ENCODE assay signal across 26 cellular contexts in the genomic region with DNA sequence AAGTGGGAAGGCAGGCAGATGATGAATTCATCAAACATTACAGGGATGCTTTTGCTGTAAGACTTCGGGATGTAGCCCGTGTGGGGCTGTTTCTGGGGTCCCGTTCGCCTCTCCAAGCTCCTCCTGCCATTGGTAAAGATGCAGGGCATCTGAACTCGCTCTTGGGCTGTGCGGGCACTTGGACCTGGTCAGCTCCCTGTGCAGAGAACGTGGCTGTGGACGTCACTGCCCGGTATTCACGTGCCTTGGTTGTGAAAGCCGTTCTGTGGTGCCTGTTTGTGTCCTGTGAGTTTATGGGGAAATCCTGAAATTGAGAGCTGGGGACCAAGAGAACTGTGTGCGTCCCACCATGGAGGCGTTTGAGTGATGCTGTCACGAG. TPM values are rescaled to one million over a fixed set of nuclear protein-coding genes. Genes with fewer than 3 reads are reported as not detected.
DNase-seq lines count a peak whose midpoint lies in the region; ATAC-seq, FAIRE-seq and TF ChIP-seq lines count a peak whose summit lies in the region.
"Had no signal": no experiment of that assay in that cellular context is flagged by ENCODE, and none has a peak within 500 bp of the region (broad histone marks: within the 10 kb centered on the region; RNA-seq: fewer than 3 reads in every experiment).

No MANE protein-coding gene starts in this region.

- peaks cover 86% of the 10 kb centered on the region for H3K79me2 ChIP-seq in SK-N-SH (ENCODE audit: insufficient read depth)
- peaks cover 78% of the 10 kb centered on the region for H3K79me2 ChIP-seq in HepG2 (ENCODE audit: insufficient read depth, low read length)

- H3K9ac ChIP-seq in SK-N-SH = no peak overlapping the region
- H3K9ac ChIP-seq in HepG2 (ENCODE audit: insufficient read depth, low read depth, low read length) = no peak overlapping the region

- peaks cover 0 to 20% of the 10 kb centered on the region in 2 experiments for H3K36me3 ChIP-seq in SK-N-SH (replicated peaks in 1 of 2; ENCODE audit: control insufficient read depth in 1 of 2, insufficient read depth in 2 of 2, low read length in 1 of 2)
- peaks cover 4 to 25% of the 10 kb centered on the region in 2 experiments; a peak in 4 of 5 replicates for H3K36me3 ChIP-seq in HepG2 (replicated peaks in 1 of 2; ENCODE audit: control insufficient read depth in 1 of 2, insufficient read depth in 2 of 2, low read length in 2 of 2)
- peaks cover 7 to 56% (median 34%) of the 10 kb centered on the region in 4 donors for H3K36me3 ChIP-seq in stomach
- H3K36me3 ChIP-seq: cardiac muscle cell, prostate gland had no signal

- no peak overlapping the region for H3K27ac ChIP-seq in SK-N-SH (ENCODE audit: low read depth in 2 of 2, low read length in 1 of 2)
- no peak overlapping the region for H3K27ac ChIP-seq in HepG2 (ENCODE audit: extremely low read length, insufficient read depth, low read length)
- no peak overlapping the region for H3K27ac ChIP-seq in stomach
- H3K27ac ChIP-seq: 22Rv1, cardiac muscle cell, left lung, prostate gland had no signal

- peaks cover 68% of the 10 kb centered on the region for H4K20me1 ChIP-seq in SK-N-SH (ENCODE audit: insufficient read depth)
- H4K20me1 ChIP-seq in HepG2 (ENCODE audit: insufficient read depth, low read length) = peaks cover 10% of the 10 kb centered on the region

- TF ChIP-seq CTCF in SK-N-SH (IDR thresholded peaks at IDR 0.05) (no peak), HepG2 (CRISPR knock-in tag; IDR thresholded peaks at IDR 0.05) (no peak), stomach (IDR thresholded peaks at IDR 0.05) (no peak)

- peak; percentile 5 for DNase-seq in SK-N-SH
- peak; percentile 31 for DNase-seq in activated CD8-positive, alpha-beta memory T cell treated with anti-CD3 and anti-CD28 coated beads, Interleukin-2, amount 10 ng/mL, durations not matched to agents 7 days and 5 days
- no peak for DNase-seq in HepG2 (ENCODE audit: low spot score)
- DNase-seq in stomach = peak; percentile 13
- no peak for DNase-seq in SKM-1 treated with dmso at 0.1 percent for 144 hours (lab: John Stamatoyannopoulos, UW; ENCODE audit: unreplicated experiment)
- no peak for DNase-seq in A172 (ENCODE audit: low spot score)
- DNase-seq: activated CD4-positive, alpha-beta T cell treated with anti-CD3 and anti-CD28 coated beads, Interleukin-2, amount 50 U/mL, for 48 hours; activated CD4-positive, CD25-positive, alpha-beta regulatory T cell; activated naive CD4-positive, alpha-beta T cell; COR-L47; left lung; NCI-H1417; NCI-H2107; NCI-H510A treated with DMSO at 0.1 percent for 48 hours; T1000 had no signal

- POLR2A ChIA-PET in SK-N-SH (lab: Yijun Ruan, JAX) (no interaction called here), HepG2 (lab: Yijun Ruan, JAX) (no interaction called here)

- no peaks in the 10 kb centered on the region for H3K9me2 ChIP-seq in SK-N-SH

- H3K27ac Mint-ChIP-seq in activated CD8-positive, alpha-beta memory T cell treated with anti-CD3 and anti-CD28 coated beads, Interleukin-2, amount 10 ng/mL, durations not matched to agents 7 days and 5 days = no peak overlapping the region
- H3K27ac Mint-ChIP-seq: B cell; nephron; stimulated activated memory B cell treated with anti-CD40 and anti-IgM and Interleukin-4, amounts not matched to agents 10 μg/mL and 1 μg/mL and 100 μg/mL, for 72 hours had no signal

- H3K27me3 ChIP-seq in SK-N-SH (ENCODE audit: insufficient read depth) (no peaks in the 10 kb centered on the region), HepG2 (ENCODE audit: control insufficient read depth in 1 of 2, insufficient read depth in 2 of 2, low read length in 2 of 2) (no peaks in the 10 kb centered on the region), stomach (no peaks in the 10 kb centered on the region)
- H3K27me3 ChIP-seq: cardiac muscle cell, left lung had no signal

- H3K9me3 ChIP-seq in SK-N-SH = no peaks in the 10 kb centered on the region
- H3K9me3 ChIP-seq in HepG2 (ENCODE audit: low read length) = no peaks in the 10 kb centered on the region
- no peaks in the 10 kb centered on the region for H3K9me3 ChIP-seq in stomach
- H3K9me3 ChIP-seq: left lung, prostate gland had no signal

- CTCF ChIA-PET in SK-N-SH (lab: Yijun Ruan, JAX) = no interaction called here
- CTCF ChIA-PET in activated CD8-positive, alpha-beta memory T cell treated with anti-CD3 and anti-CD28 coated beads, Interleukin-2, amount 10 ng/mL, durations not matched to agents 7 days and 5 days (lab: Charles Lee) = no interaction called here
- CTCF ChIA-PET in HepG2 (lab: Yijun Ruan, JAX; ENCODE audit: low intra/inter-chr PET ratio, low total read pairs) = no interaction called here

- H3K4me1 ChIP-seq in SK-N-SH (ENCODE audit: control insufficient read depth in 1 of 2, insufficient read depth in 2 of 2, low read depth in 1 of 2, low read length in 1 of 2) (peaks cover 9 to 10% of the 10 kb centered on the region in 2 experiments; a peak in 3 of 4 replicates), HepG2 (ENCODE audit: insufficient read depth, low read length) (peaks cover 31% of the 10 kb centered on the region), stomach (peaks cover 11 to 36% (median 25%) of the 10 kb centered on the region in 4 donors)
- H3K4me1 ChIP-seq: prostate gland had no signal

- ATAC-seq in SK-N-SH treated with all-trans-retinoic acid at 6 μM for 48 hours (no peak), HepG2 (no peak), GM19324 (IDR thresholded peaks at IDR 0.05; ENCODE audit: low FRiP score, unreplicated experiment) (no peak)
- no peak for ATAC-seq in activated CD8-positive, alpha-beta memory T cell treated with anti-CD3 and anti-CD28 coated beads, Interleukin-2, amount 10 ng/mL, durations not matched to agents 7 days and 5 days
- ATAC-seq: left lung; Panc1; stimulated activated memory B cell treated with anti-CD40 and anti-IgM and Interleukin-4, amounts not matched to agents 10 μg/mL and 1 μg/mL and 100 μg/mL, for 72 hours had no signal

- no peak for TF ChIP-seq RAD21 in SK-N-SH (IDR thresholded peaks at IDR 0.05; ENCODE audit: low read length)
- TF ChIP-seq RAD21 in HepG2 (CRISPR knock-in tag; IDR thresholded peaks at IDR 0.05) = no peak

- TF ChIP-seq EP300 in SK-N-SH (IDR thresholded peaks at IDR 0.05; ENCODE audit: borderline replicate concordance in 1 of 2, low read depth in 1 of 2, low read length in 1 of 2) = no peak
- no peak for TF ChIP-seq EP300 in HepG2 (IDR thresholded peaks at IDR 0.05; ENCODE audit: low read depth in 2 of 2, low read length in 2 of 2)
- no peak for TF ChIP-seq EP300 in HepG2 (CRISPR knock-in tag; IDR thresholded peaks at IDR 0.05; ENCODE audit: borderline replicate concordance)
- no peak for TF ChIP-seq EP300 in stomach (IDR thresholded peaks at IDR 0.05)

- intact Hi-C loops in HepG2 (cut with micrococcal nuclease; ENCODE audit: unreplicated experiment) = no loop called here
- intact Hi-C loops in stomach (cut with DNase I; ENCODE audit: low total_unique reads) = no loop called here

- H3K9me3 Mint-ChIP-seq in activated CD8-positive, alpha-beta memory T cell treated with anti-CD3 and anti-CD28 coated beads, Interleukin-2, amount 10 ng/mL, durations not matched to agents 7 days and 5 days (ENCODE audit: low read depth) = peaks cover 4% of the 10 kb centered on the region
- H3K9me3 Mint-ChIP-seq: stimulated activated memory B cell treated with anti-CD40 and anti-IgM and Interleukin-4, amounts not matched to agents 10 μg/mL and 1 μg/mL and 100 μg/mL, for 72 hours had no signal

- WGBS in SK-N-SH (ENCODE audit: low lambda C conversion rate) = 94% methylated on average over 13 of the region's 14 CpGs
- 98% methylated on average over 12 of the region's 14 CpGs for WGBS in HepG2 (ENCODE audit: low lambda C conversion rate)
- 89 to 95% (median 93%) methylated on average over 14 of the region's 14 CpGs for WGBS in stomach, 5 donors

- peaks cover 20% of the 10 kb centered on the region for H3F3A ChIP-seq in SK-N-SH (replicated peaks; ENCODE audit: insufficient read depth)

- H3K36me3 Mint-ChIP-seq in activated CD8-positive, alpha-beta memory T cell treated with anti-CD3 and anti-CD28 coated beads, Interleukin-2, amount 10 ng/mL, durations not matched to agents 7 days and 5 days = peaks cover 64% of the 10 kb centered on the region

- in situ Hi-C loops in HepG2 (cut with HindIII; ENCODE audit: extremely low pct_ligation_motif_present, low pct_unique_long_range_greater_than_20kb) = no loop called here

- no peak overlapping the region for H3K4me3 Mint-ChIP-seq in activated CD8-positive, alpha-beta memory T cell treated with anti-CD3 and anti-CD28 coated beads, Interleukin-2, amount 10 ng/mL, durations not matched to agents 7 days and 5 days
- H3K4me3 Mint-ChIP-seq: B cell; nephron; stimulated activated memory B cell treated with anti-CD40 and anti-IgM and Interleukin-4, amounts not matched to agents 10 μg/mL and 1 μg/mL and 100 μg/mL, for 72 hours had no signal

- H3K4me2 ChIP-seq in SK-N-SH (no peak overlapping the region), HepG2 (ENCODE audit: low read depth, low read length) (no peak overlapping the region)

- no peak overlapping the region for H2AFZ ChIP-seq in SK-N-SH (ENCODE audit: low read depth)
- H2AFZ ChIP-seq in HepG2 (ENCODE audit: low read length) = no peak overlapping the region

- peaks cover 36% of the 10 kb centered on the region for H3K4me1 Mint-ChIP-seq in activated CD8-positive, alpha-beta memory T cell treated with anti-CD3 and anti-CD28 coated beads, Interleukin-2, amount 10 ng/mL, durations not matched to agents 7 days and 5 days

- no peak for TF ChIP-seq POLR2A in HepG2 (IDR thresholded peaks at IDR 0.05; ENCODE audit: insufficient read depth in 1 of 2, low read depth in 2 of 2, low read length in 2 of 2)
- no peak for TF ChIP-seq POLR2A in stomach (IDR thresholded peaks at IDR 0.05)

- H3K4me3 ChIP-seq in SK-N-SH (ENCODE audit: low read depth in 2 of 2, low read length in 1 of 2) (no peak overlapping the region), HepG2 (replicated peaks in 1 of 3; ENCODE audit: insufficient read depth in 1 of 3, low read depth in 2 of 3, low read length in 3 of 3) (no peak overlapping the region), stomach (no peak overlapping the region)
- H3K4me3 ChIP-seq: cardiac muscle cell, left lung, prostate gland had no signal

- no peaks in the 10 kb centered on the region for H3K27me3 Mint-ChIP-seq in activated CD8-positive, alpha-beta memory T cell treated with anti-CD3 and anti-CD28 coated beads, Interleukin-2, amount 10 ng/mL, durations not matched to agents 7 days and 5 days
- H3K27me3 Mint-ChIP-seq: B cell; stimulated activated memory B cell treated with anti-CD40 and anti-IgM and Interleukin-4, amounts not matched to agents 10 μg/mL and 1 μg/mL and 100 μg/mL, for 72 hours had no signal

- BruUV-seq in HepG2 (replicated peaks; lab: Mats Ljungman, UMichigan) = no TSS peak

- no peak for FAIRE-seq in HepG2 (lab: Jason Lieb, UNC)
- FAIRE-seq: GM12892, H54 had no signal

RNA-seq across cellular contexts. Expression of a gene that starts 5.4 kb away (rescaled TPM):
- polyA plus RNA-seq in SK-N-SH (2012; rRNA removed) (61.4 and 76.7 TPM in 2 replicates), HepG2 (2011; rRNA removed) (31.6 and 38.0 TPM in 2 replicates), stomach (10 to 100 TPM; 27.3 to 57.2 (median 55.3) TPM)
- polyA plus RNA-seq in SK-N-SH (2012; cell fraction: cytosol; rRNA removed) = 84.0 and 86.0 TPM in 2 replicates
- polyA plus RNA-seq in SK-N-SH (2012; cell fraction: nucleus; rRNA removed) = 70.1 and 82.8 TPM in 2 replicates
- 100 to 1,000 TPM; 168 to 175 TPM for total RNA-seq in activated CD8-positive, alpha-beta memory T cell treated with anti-CD3 and anti-CD28 coated beads, Interleukin-2, amount 10 ng/mL, durations not matched to agents 7 days and 5 days
- total RNA-seq in HepG2 (2016; rRNA removed; fragmentation: Illumina TruSeq; extraction: Trizol) (78.3 and 84.2 TPM in 2 replicates), stomach (100 to 1,000 TPM in 2 of 5 donors, 10 to 100 TPM in 3; 35.3 to 207 (median 59.1) TPM)
- 194 and 195 TPM in 2 replicates for total RNA-seq in HepG2 (2016; cell fraction: cytosol; rRNA removed; fragmentation: Illumina TruSeq; extraction: Trizol; ENCODE audit: low read depth)
- total RNA-seq in HepG2 (2016; cell fraction: insoluble cytoplasmic fraction; rRNA removed; fragmentation: Illumina TruSeq; extraction: Trizol) = 67.1 and 88.3 TPM in 2 replicates
- 221 and 222 TPM in 2 replicates for total RNA-seq in HepG2 (2016; cell fraction: membrane; rRNA removed; fragmentation: Illumina TruSeq; extraction: Trizol)
- total RNA-seq in HepG2 (2016; cell fraction: nucleus; rRNA removed; fragmentation: Illumina TruSeq; extraction: Trizol) = 49.7 and 57.5 TPM in 2 replicates
- polyA plus RNA-seq in HepG2 (2011; cell fraction: cytosol; rRNA removed) = 25.7 and 26.3 TPM in 2 replicates
- polyA plus RNA-seq in HepG2 (2011; cell fraction: nucleus; rRNA removed) = 37.1 and 39.8 TPM in 2 replicates
- polyA plus RNA-seq in HepG2 (2012) = 25.2 and 38.0 TPM in 2 replicates
- polyA plus RNA-seq in HepG2 (2016; cell fraction: cytosol; fragmentation: Illumina TruSeq; extraction: Trizol; ENCODE audit: low read depth) = 283 and 288 TPM in 2 replicates
- 98.5 and 123 TPM in 2 replicates for polyA plus RNA-seq in HepG2 (2016; cell fraction: insoluble cytoplasmic fraction; fragmentation: Illumina TruSeq; extraction: Trizol; ENCODE audit: low read depth)
- 260 and 268 TPM in 2 replicates for polyA plus RNA-seq in HepG2 (2016; cell fraction: membrane; fragmentation: Illumina TruSeq; extraction: Trizol; ENCODE audit: low read depth)
- polyA plus RNA-seq in HepG2 (2016; cell fraction: nucleus; fragmentation: Illumina TruSeq; extraction: Trizol; ENCODE audit: insufficient read depth, low read depth) = 93.4 and 97.4 TPM in 2 replicates
- polyA minus RNA-seq in HepG2 (2011; rRNA and poly(A)+ RNA removed; ENCODE audit: low replicate concordance) = 27.0 and 92.2 TPM in 2 replicates
- 13.8 and 22.4 TPM in 2 replicates for polyA minus RNA-seq in HepG2 (2011; cell fraction: cytosol; rRNA and poly(A)+ RNA removed)
- polyA minus RNA-seq in HepG2 (2011; cell fraction: nucleus; rRNA and poly(A)+ RNA removed) = 24.0 and 26.7 TPM in 2 replicates
- 129 and 162 TPM in 2 replicates for total RNA-seq in A172 (2014; rRNA removed; shearing (Covaris generic))

Comparison
In these comparisons a context has a peak if more than half of its experiments do, and no peak if none do; other contexts are left out.
1. DNase-seq: peak in SK-N-SH (single experiment), activated CD8-positive, alpha-beta memory T cell treated with anti-CD3 and anti-CD28 coated beads, Interleukin-2, amount 10 ng/mL, durations not matched to agents 7 days and 5 days (single experiment) and stomach (single experiment); none in HepG2 (single experiment), SKM-1 treated with dmso at 0.1 percent for 144 hours (single experiment) and A172 (single experiment).